ENCODE assay signal across 1 cellular context in the genomic region with DNA sequence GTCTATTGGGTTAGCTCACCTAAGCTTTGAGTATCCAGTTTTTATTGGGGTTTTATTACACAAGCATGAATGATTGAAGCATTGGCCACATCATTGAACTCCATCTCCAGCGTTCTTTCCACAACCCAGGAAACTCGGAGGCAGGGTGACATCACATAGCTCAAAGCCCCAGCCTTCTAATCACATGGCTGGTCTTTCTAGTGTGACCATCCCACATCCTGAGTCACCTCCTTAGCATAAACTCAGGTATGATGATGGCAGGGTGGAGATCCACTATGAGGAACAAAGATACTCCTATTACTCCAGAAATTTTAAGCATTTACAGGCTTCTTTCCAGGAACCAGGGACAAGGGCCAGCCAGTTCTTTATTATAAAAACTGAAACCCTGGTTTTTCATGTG.
TF ChIP-seq lines count a peak whose summit lies in the region.

No MANE protein-coding gene starts in this region.

TF ChIP-seq in IMR-90, 13 proteins besides CTCF, POLR2A, EP300 and RAD21:
- TF ChIP-seq SMC3 (IDR thresholded peaks at IDR 0.05; ENCODE audit: low read depth, low read length) (no peak), MXI1 (IDR thresholded peaks at IDR 0.05; ENCODE audit: borderline replicate concordance, low read depth, low read length) (no peak), RFX5 (IDR thresholded peaks at IDR 0.05; ENCODE audit: low read depth, low read length) (no peak), MAZ (IDR thresholded peaks at IDR 0.05; ENCODE audit: borderline replicate concordance, low read depth, low read length) (no peak), CEBPB (IDR thresholded peaks at IDR 0.05; ENCODE audit: low read depth, low read length) (no peak), RCOR1 (IDR thresholded peaks at IDR 0.05; ENCODE audit: insufficient replicate concordance, low read length) (no peak), CHD1 (IDR thresholded peaks at IDR 0.05; ENCODE audit: low read depth, low read length) (no peak), FOS (IDR thresholded peaks at IDR 0.05; ENCODE audit: low read depth, low read length) (no peak), BHLHE40 (IDR thresholded peaks at IDR 0.05; ENCODE audit: low read depth, low read length) (no peak), NFE2L2 (IDR thresholded peaks at IDR 0.05; ENCODE audit: low read depth, low read length) (no peak), MAFK (IDR thresholded peaks at IDR 0.05; ENCODE audit: low read depth, low read length) (no peak)
- TF ChIP-seq, protein P1, sequence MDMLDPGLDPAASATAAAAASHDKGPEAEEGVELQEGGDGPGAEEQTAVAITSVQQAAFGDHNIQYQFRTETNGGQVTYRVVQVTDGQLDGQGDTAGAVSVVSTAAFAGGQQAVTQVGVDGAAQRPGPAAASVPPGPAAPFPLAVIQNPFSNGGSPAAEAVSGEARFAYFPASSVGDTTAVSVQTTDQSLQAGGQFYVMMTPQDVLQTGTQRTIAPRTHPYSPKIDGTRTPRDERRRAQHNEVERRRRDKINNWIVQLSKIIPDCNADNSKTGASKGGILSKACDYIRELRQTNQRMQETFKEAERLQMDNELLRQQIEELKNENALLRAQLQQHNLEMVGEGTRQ (IDR thresholded peaks at IDR 0.05; ENCODE audit: low read depth, low read length): no peak
- TF ChIP-seq, protein P2, sequence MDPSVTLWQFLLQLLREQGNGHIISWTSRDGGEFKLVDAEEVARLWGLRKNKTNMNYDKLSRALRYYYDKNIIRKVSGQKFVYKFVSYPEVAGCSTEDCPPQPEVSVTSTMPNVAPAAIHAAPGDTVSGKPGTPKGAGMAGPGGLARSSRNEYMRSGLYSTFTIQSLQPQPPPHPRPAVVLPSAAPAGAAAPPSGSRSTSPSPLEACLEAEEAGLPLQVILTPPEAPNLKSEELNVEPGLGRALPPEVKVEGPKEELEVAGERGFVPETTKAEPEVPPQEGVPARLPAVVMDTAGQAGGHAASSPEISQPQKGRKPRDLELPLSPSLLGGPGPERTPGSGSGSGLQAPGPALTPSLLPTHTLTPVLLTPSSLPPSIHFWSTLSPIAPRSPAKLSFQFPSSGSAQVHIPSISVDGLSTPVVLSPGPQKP (IDR thresholded peaks at IDR 0.05; ENCODE audit: borderline replicate concordance, low read depth, low read length): no peak
